15 cellular contexts compared by ENCODE assay signal in genomic region chr13:54194233-54195024, GRCh38.
"Had no signal": no experiment of that assay in that cellular context is flagged by ENCODE, and none has a peak within 500 bp of the region (broad histone marks: within the 10 kb centered on the region; RNA-seq: fewer than 3 reads in every experiment).

No MANE protein-coding gene starts in this region.

- H3K4me1 Mint-ChIP-seq: stimulated activated naive CD8-positive, alpha-beta T cell treated with anti-CD3 and anti-CD28 coated beads, Interleukin-15, amount 100 ng/mL, for 72 hours had no signal

- H3K27me3 Mint-ChIP-seq: dendritic cell treated with granulocyte-macrophage colony-stimulating factor and Interleukin-4, amounts not matched to agents 40 ng/mL and 50 ng/mL, for 4 days; effector memory CD8-positive, alpha-beta T cell; stimulated activated naive CD8-positive, alpha-beta T cell treated with anti-CD3 and anti-CD28 coated beads, Interleukin-15, amount 100 ng/mL, for 72 hours had no signal

- ATAC-seq: activated naive CD4-positive, alpha-beta T cell treated with anti-CD3 and anti-CD28 coated beads, Interleukin-2, amount 50 U/mL, for 72 hours; effector memory CD8-positive, alpha-beta T cell; stimulated activated naive CD8-positive, alpha-beta T cell treated with anti-CD3 and anti-CD28 coated beads, Interleukin-15, amount 100 ng/mL, for 72 hours had no signal

- H3K9me3 ChIP-seq: thoracic aorta had no signal

- DNase-seq: activated CD4-positive, alpha-beta T cell treated with anti-CD3 and anti-CD28 coated beads, Interleukin-2, amount 50 U/mL, for 1 hour; activated CD4-positive, CD25-positive, alpha-beta regulatory T cell; activated effector memory CD4-positive, alpha-beta T cell treated with Interleukin-2 at 50 U/mL for 16 hours; amniotic stem cell; brain microvascular endothelial cell; effector memory CD8-positive, alpha-beta T cell; kidney glomerular epithelial cell; retina; stimulated activated CD4-positive, alpha-beta T cell treated with anti-CD3 and anti-CD28 coated beads, Interleukin-15, amount 100 ng/mL, for 24 hours; stimulated activated CD4-positive, alpha-beta T cell treated with anti-CD3 and anti-CD28 coated beads, Interleukin-4, amount 100 ng/mL, for 24 hours; stimulated activated naive CD8-positive, alpha-beta T cell treated with anti-CD3 and anti-CD28 coated beads, Interleukin-15, amount 100 ng/mL, for 72 hours had no signal

- H3K27me3 ChIP-seq: brain microvascular endothelial cell had no signal

- H3K9me3 Mint-ChIP-seq: neural crest cell had no signal

- H3K4me3 Mint-ChIP-seq: dendritic cell treated with granulocyte-macrophage colony-stimulating factor and Interleukin-4, amounts not matched to agents 40 ng/mL and 50 ng/mL, for 4 days; effector memory CD8-positive, alpha-beta T cell; neural crest cell; stimulated activated naive CD8-positive, alpha-beta T cell treated with anti-CD3 and anti-CD28 coated beads, Interleukin-15, amount 100 ng/mL, for 72 hours had no signal

- H3K27ac Mint-ChIP-seq: activated naive CD4-positive, alpha-beta T cell treated with anti-CD3 and anti-CD28 coated beads, Interleukin-2, amount 50 U/mL, for 72 hours; dendritic cell treated with granulocyte-macrophage colony-stimulating factor and Interleukin-4, amounts not matched to agents 40 ng/mL and 50 ng/mL, for 4 days; effector memory CD8-positive, alpha-beta T cell; stimulated activated naive CD8-positive, alpha-beta T cell treated with anti-CD3 and anti-CD28 coated beads, Interleukin-15, amount 100 ng/mL, for 72 hours had no signal

- H3K27ac ChIP-seq: brain microvascular endothelial cell, thoracic aorta had no signal
